Comparison of ENCODE assay signal across 10 cellular contexts in the genomic region with DNA sequence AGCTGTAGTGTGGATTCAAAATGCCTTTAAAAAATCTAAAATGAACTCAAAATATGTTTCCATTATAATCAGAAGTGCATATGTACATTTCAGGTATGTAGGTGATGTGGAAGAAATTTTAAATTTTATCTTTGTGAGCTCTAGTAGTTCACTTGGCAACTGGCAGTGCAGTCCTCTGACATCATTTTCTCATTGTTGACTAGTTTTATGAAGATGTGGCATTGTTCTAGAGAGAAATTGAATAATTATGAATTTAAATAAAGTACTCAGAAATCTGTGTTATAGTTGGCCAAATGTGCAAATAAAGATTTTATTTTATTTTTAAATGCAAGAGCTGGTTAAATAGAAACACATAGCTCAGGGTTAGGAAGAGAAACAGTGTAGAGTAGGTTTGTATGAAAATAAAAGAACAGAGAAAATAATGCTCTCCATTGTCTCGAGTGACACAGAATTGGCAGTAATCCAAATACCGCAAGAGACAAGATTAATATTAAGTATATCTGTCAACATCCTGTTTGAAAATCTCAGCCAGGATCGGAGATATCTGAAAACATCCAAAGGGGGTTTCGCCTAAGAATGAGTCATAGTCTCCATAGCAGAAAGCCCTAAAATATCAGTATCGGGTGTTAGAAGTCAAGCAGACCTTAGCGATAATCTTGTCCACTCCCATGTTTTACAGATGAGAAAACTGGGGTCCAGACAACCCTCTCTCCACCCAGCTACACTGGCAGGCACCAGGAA.
A peak's percentile ranks its signal among the peaks of the same experiment; 100 is the strongest.
DNase-seq lines count a peak whose midpoint lies in the region; ATAC-seq and TF ChIP-seq lines count a peak whose summit lies in the region.
"Had no signal": no experiment of that assay in that cellular context is flagged by ENCODE, and none has a peak within 500 bp of the region (broad histone marks: within the 10 kb centered on the region; RNA-seq: fewer than 3 reads in every experiment).

No MANE protein-coding gene starts in this region.

- TF ChIP-seq CTCF in PC-9 (conservative IDR thresholded peaks at IDR 0.05) (no peak), fibroblast of mammary gland (conservative IDR thresholded peaks at IDR 0.05; ENCODE audit: control insufficient read depth, insufficient read depth, low read depth, low read length) (no peak), suprapubic skin (IDR thresholded peaks at IDR 0.05) (no peak)

- peak; percentile 6 for DNase-seq in NCI-H510A treated with DMSO at 0.1 percent for 48 hours (lab: John Stamatoyannopoulos, UW)
- DNase-seq in NCI-H510A (lab: John Stamatoyannopoulos, UW): no peak
- DNase-seq in PC-9: peak; percentile 35 to 80
- DNase-seq in fibroblast of mammary gland (ENCODE audit: low read depth): peak; percentile 66
- no peak for DNase-seq in suprapubic skin (ENCODE audit: low spot score in 2 of 2)
- no peak for DNase-seq in putamen (ENCODE audit: low spot score)
- DNase-seq: activated CD4-positive, alpha-beta T cell treated with anti-CD3 and anti-CD28 coated beads, Interleukin-2, amount 10 ng/mL, durations not matched to agents 24 days and 14 days; Kasumi-1 had no signal

- POLR2A ChIA-PET in PC-9 (lab: Charles Lee; ENCODE audit: unreplicated experiment): interaction anchor here (0.5 to 0.6 kb wide), 2 partner anchors 24 to 433 kb away, joined by 4 read pairs; no protein-coding TSS in a partner anchor

- H3K27me3 ChIP-seq in PC-9 (ENCODE audit: insufficient read depth, low read depth) (no peaks in the 10 kb centered on the region), suprapubic skin (no peaks in the 10 kb centered on the region)

- H3K4me1 ChIP-seq in PC-9 (replicated peaks; ENCODE audit: insufficient read depth) (peaks cover 23% of the 10 kb centered on the region), suprapubic skin (peaks cover 14% of the 10 kb centered on the region)

- CTCF ChIA-PET in PC-9 (lab: Charles Lee): interaction anchor here (1.3 kb wide), 1 partner anchor 14 kb away, joined by 7 read pairs; no protein-coding TSS in a partner anchor

- no peak for TF ChIP-seq EP300 in suprapubic skin (IDR thresholded peaks at IDR 0.05)

- H3F3A ChIP-seq in PC-9 (ENCODE audit: insufficient read depth, low read depth): peaks cover 7% of the 10 kb centered on the region; the same call in 1 of the 2 replicates

- H3K4me2 ChIP-seq in PC-9: peak overlapping the region; percentile 49

- no peak for TF ChIP-seq POLR2A in suprapubic skin (IDR thresholded peaks at IDR 0.05)

- H3K79me2 ChIP-seq in PC-9 (ENCODE audit: low read depth): no peaks in the 10 kb centered on the region

- H3K36me3 ChIP-seq in PC-9 (ENCODE audit: low read depth) (no peaks in the 10 kb centered on the region), suprapubic skin (no peaks in the 10 kb centered on the region)

- no peak overlapping the region for H2AFZ ChIP-seq in PC-9

- no peak overlapping the region for H3K4me3 ChIP-seq in PC-9
- no peak overlapping the region for H3K4me3 ChIP-seq in fibroblast of mammary gland (ENCODE audit: control insufficient read depth, low read depth, low read length)
- no peak overlapping the region for H3K4me3 ChIP-seq in suprapubic skin

- no peaks in the 10 kb centered on the region for H4K20me1 ChIP-seq in PC-9 (ENCODE audit: insufficient read depth)

- H3K9me2 ChIP-seq in PC-9 (ENCODE audit: insufficient read depth): no peaks in the 10 kb centered on the region

- intact Hi-C loops in PC-9 (cut with micrococcal nuclease; ENCODE audit: unreplicated experiment): loop anchor here (1.0 to 5.0 kb wide), 4 partner anchors 42 to 190 kb away; a partner anchor contains a TSS

- BruUV-seq in PC-9 (replicated peaks; lab: Mats Ljungman, UMichigan): no TSS peak

- ATAC-seq in GM21423 (IDR thresholded peaks at IDR 0.05; ENCODE audit: unreplicated experiment): no peak
- ATAC-seq in GM21576 (IDR thresholded peaks at IDR 0.05; ENCODE audit: unreplicated experiment): no peak

- WGBS in suprapubic skin: 16% methylated on average over 6 of the region's 6 CpGs

- H3K9me3 ChIP-seq in PC-9 (ENCODE audit: insufficient read depth, low read depth) (no peaks in the 10 kb centered on the region), suprapubic skin (no peaks in the 10 kb centered on the region)

- H3K27ac ChIP-seq in PC-9 (peak overlapping the region; percentile 75), suprapubic skin (peak overlapping the region; percentile 31)

Comparison
In these comparisons a context has a peak if more than half of its experiments do, and no peak if none do; other contexts are left out.
1. DNase-seq: peak in NCI-H510A treated with DMSO at 0.1 percent for 48 hours (single experiment), PC-9 (2 of 2) and fibroblast of mammary gland (single experiment); none in NCI-H510A (single experiment), suprapubic skin (0 of 2) and putamen (single experiment).